Comparison of ENCODE assay signal across 19 cellular contexts in genomic region chr6:38634518-38634917, GRCh38. TPM values are rescaled to one million over a fixed set of nuclear protein-coding genes. Genes with fewer than 3 reads are reported as not detected.
DNase-seq lines count a peak whose midpoint lies in the region; ATAC-seq and TF ChIP-seq lines count a peak whose summit lies in the region.
"Had no signal": no experiment of that assay in that cellular context is flagged by ENCODE, and none has a peak within 500 bp of the region (broad histone marks: within the 10 kb centered on the region; RNA-seq: fewer than 3 reads in every experiment).

No MANE protein-coding gene starts in this region.

- no peak for ATAC-seq in CD8-positive, alpha-beta T cell
- ATAC-seq in T-cell (replicated peaks in 1 of 4), result no peak
- ATAC-seq: HCT116 had no signal

- H3K4me3 Mint-ChIP-seq in CD8-positive, alpha-beta T cell, result no peak overlapping the region
- H3K4me3 Mint-ChIP-seq in T-cell, result no peak overlapping the region
- H3K4me3 Mint-ChIP-seq: CD14-positive monocyte had no signal

- H3K36me3 Mint-ChIP-seq in CD8-positive, alpha-beta T cell, result peaks cover 3% of the 10 kb centered on the region
- peaks cover 4% of the 10 kb centered on the region for H3K36me3 Mint-ChIP-seq in T-cell
- H3K36me3 Mint-ChIP-seq: CD14-positive monocyte had no signal

- POLR2A ChIA-PET in CD8-positive, alpha-beta T cell (lab: Charles Lee), result no interaction called here
- POLR2A ChIA-PET in T-cell (lab: Charles Lee), result interaction anchor here (0.6 kb wide), 2 partner anchors 680 to 1983 kb away, joined by 3 to 4 read pairs; no protein-coding TSS in a partner anchor

- no peak overlapping the region for H3K4me3 ChIP-seq in CD8-positive, alpha-beta T cell (ENCODE audit: low read depth, low read length)
- H3K4me3 ChIP-seq in MG63, result no peak overlapping the region
- H3K4me3 ChIP-seq: PC-9 had no signal

- no peak for TF ChIP-seq CTCF in CD8-positive, alpha-beta T cell (IDR thresholded peaks at IDR 0.05)

- CTCF ChIA-PET in CD8-positive, alpha-beta T cell (lab: Charles Lee), result no interaction called here
- CTCF ChIA-PET in T-cell (lab: Charles Lee), result no interaction called here

- peaks cover 68% of the 10 kb centered on the region for H3K4me1 Mint-ChIP-seq in CD8-positive, alpha-beta T cell (ENCODE audit: low read depth)
- H3K4me1 Mint-ChIP-seq in T-cell, result peaks cover 63 to 68% (median 65%) of the 10 kb centered on the region in 3 donors

- H3K4me1 ChIP-seq in CD8-positive, alpha-beta T cell (ENCODE audit: insufficient read depth, low read length), result peaks cover 20% of the 10 kb centered on the region

- no peaks in the 10 kb centered on the region for H3K9me3 Mint-ChIP-seq in CD8-positive, alpha-beta T cell
- no peaks in the 10 kb centered on the region for H3K9me3 Mint-ChIP-seq in T-cell

- H3K9me3 ChIP-seq in CD8-positive, alpha-beta T cell (ENCODE audit: low read length), result no peaks in the 10 kb centered on the region
- H3K9me3 ChIP-seq in MG63, result no peaks in the 10 kb centered on the region
- H3K9me3 ChIP-seq: Caco-2 had no signal

- H3K27me3 Mint-ChIP-seq in CD8-positive, alpha-beta T cell (ENCODE audit: low read depth), result no peaks in the 10 kb centered on the region
- H3K27me3 Mint-ChIP-seq in T-cell, result no peaks in the 10 kb centered on the region

- H3K27me3 ChIP-seq in CD8-positive, alpha-beta T cell (ENCODE audit: insufficient read depth, low read length), result no peaks in the 10 kb centered on the region
- H3K27me3 ChIP-seq in MG63, result no peaks in the 10 kb centered on the region

- intact Hi-C loops in CD8-positive, alpha-beta T cell (cut with DNase I, micrococcal nuclease), result loop anchor here in 1 of 2 experiments (10.0 kb wide), 1 partner anchor 940 kb away; the partner anchor contains the start of gene MDGA1

- peak overlapping the region; percentile 52 for H3K27ac Mint-ChIP-seq in CD8-positive, alpha-beta T cell
- peak overlapping the region; percentile 19 to 38 for H3K27ac Mint-ChIP-seq in T-cell

- H3K27ac ChIP-seq in CD8-positive, alpha-beta T cell (ENCODE audit: low read depth, low read length), result no peak overlapping the region
- H3K27ac ChIP-seq: KMS-11, PC-9 had no signal

- H3K36me3 ChIP-seq in CD8-positive, alpha-beta T cell (ENCODE audit: insufficient read depth, low read length), result no peaks in the 10 kb centered on the region
- H3K36me3 ChIP-seq in MG63, result no peaks in the 10 kb centered on the region

- no peak for DNase-seq in CD8-positive, alpha-beta T cell
- DNase-seq in GM03348 (ENCODE audit: low spot score), result peak; percentile 8
- DNase-seq in T-cell, result no peak
- peak; percentile 15 for DNase-seq in myocyte (ENCODE audit: low read depth)
- DNase-seq in stimulated activated CD4-positive, alpha-beta T cell treated with anti-CD3 and anti-CD28 coated beads, Interleukin-12 subunit alpha, Interleukin-12 subunit beta, amount 100 ng/mL, for 4 hours, result no peak
- no peak for DNase-seq in DMS153 (lab: John Stamatoyannopoulos, UW)
- DNase-seq in MG63, result no peak
- DNase-seq: ACHN, AML-193, Caco-2, NCI-H1048, NCI-H1436 treated with DMSO at 0.1 percent for 48 hours, NCI-H2029 treated with DMSO at 0.1 percent for 48 hours, NCI-H2171 treated with DMSO at 0.1 percent for 48 hours, NCI-H774, PC-9 had no signal

RNA-seq across cellular contexts. Expression of gene BTBD9, which starts 5.2 kb away (rescaled TPM):
- 10 to 100 TPM; 54.2 to 54.5 TPM for total RNA-seq in CD8-positive, alpha-beta T cell
- total RNA-seq in T-cell (10 to 100 TPM; 29.3 to 67.7 (median 38.1) TPM), myocyte (6.8 and 9.9 TPM in 2 replicates)
- 6.1 TPM for polyA plus RNA-seq in myocyte (2012)
- total RNA-seq in MG63 (2014; rRNA removed; shearing (Covaris generic); ENCODE audit: low replicate concordance), result 4.5 and 14.2 TPM in 2 replicates

Comparison
In these comparisons a context has a peak if more than half of its experiments do, and no peak if none do; other contexts are left out.
1. DNase-seq: peak in GM03348 (single experiment) and myocyte (single experiment); none in CD8-positive, alpha-beta T cell (0 of 7), T-cell (0 of 34), stimulated activated CD4-positive, alpha-beta T cell treated with anti-CD3 and anti-CD28 coated beads, Interleukin-12 subunit alpha, Interleukin-12 subunit beta, amount 100 ng/mL, for 4 hours (single experiment), DMS153 (single experiment) and MG63 (single experiment).